ENCODE assay signal across 8 cellular contexts in genomic region chr16:11104168-11105037, GRCh38.
DNase-seq lines count a peak whose midpoint lies in the region; ATAC-seq and TF ChIP-seq lines count a peak whose summit lies in the region.

No MANE protein-coding gene starts in this region.

- no peaks in the 10 kb centered on the region for H3K79me2 ChIP-seq in Karpas-422 (ENCODE audit: low read length)

- no peak for ATAC-seq in activated T-cell treated with anti-CD3 and anti-CD28 coated beads, Interleukin-2, amount 50 U/mL, for 72 hours (replicated peaks in 1 of 2)
- ATAC-seq in right cardiac atrium: no peak

- H3K23ac ChIP-seq in neuronal stem cell (ENCODE audit: low read depth, low read length, poor library complexity): no peak overlapping the region

- H3K4me1 Mint-ChIP-seq in activated T-cell treated with anti-CD3 and anti-CD28 coated beads, Interleukin-2, amount 50 U/mL, for 72 hours (ENCODE audit: low read depth): peaks cover 79% of the 10 kb centered on the region

- peak overlapping the region; percentile 53 to 82 for H3K4me3 Mint-ChIP-seq in activated T-cell treated with anti-CD3 and anti-CD28 coated beads, Interleukin-2, amount 50 U/mL, for 72 hours

- TF ChIP-seq POLR2A in transverse colon (IDR thresholded peaks at IDR 0.05): no peak

- H3K4me3 ChIP-seq in Karpas-422 (ENCODE audit: low read length) (peak overlapping the region; percentile 5; the same call in 1 of the 2 replicates), right cardiac atrium (ENCODE audit: low read length) (no peak overlapping the region), transverse colon (no peak overlapping the region), neuronal stem cell (ENCODE audit: low read length in 2 of 2) (no peak overlapping the region)

- H3K4me1 ChIP-seq in Karpas-422 (ENCODE audit: low read length) (peaks cover 16% of the 10 kb centered on the region), right cardiac atrium (ENCODE audit: control insufficient read depth, insufficient read depth, low read length) (peaks cover 22% of the 10 kb centered on the region), transverse colon (peaks cover 11 to 56% (median 32%) of the 10 kb centered on the region in 4 donors), neuronal stem cell (ENCODE audit: control insufficient read depth in 2 of 2, insufficient read depth in 1 of 2, low read depth in 1 of 2, low read length in 2 of 2) (peaks cover 3 to 16% of the 10 kb centered on the region in 2 donors)

- H3K9me3 Mint-ChIP-seq in activated T-cell treated with anti-CD3 and anti-CD28 coated beads, Interleukin-2, amount 50 U/mL, for 72 hours: no peaks in the 10 kb centered on the region

- H3K9me2 ChIP-seq in Karpas-422 (replicated peaks; ENCODE audit: insufficient read depth, low read length): no peaks in the 10 kb centered on the region

- H3K27me3 ChIP-seq in Karpas-422 (ENCODE audit: low read length) (no peaks in the 10 kb centered on the region), right cardiac atrium (ENCODE audit: control insufficient read depth, insufficient read depth) (no peaks in the 10 kb centered on the region), transverse colon (no peaks in the 10 kb centered on the region), neuronal stem cell (ENCODE audit: control insufficient read depth in 3 of 3, insufficient read depth in 3 of 3, low read depth in 1 of 3, low read length in 3 of 3) (no peaks in the 10 kb centered on the region)

- H3K36me3 Mint-ChIP-seq in activated T-cell treated with anti-CD3 and anti-CD28 coated beads, Interleukin-2, amount 50 U/mL, for 72 hours (ENCODE audit: insufficient read depth in 2 of 2): peaks cover 3 to 5% of the 10 kb centered on the region in 2 donors

- H3K14ac ChIP-seq in neuronal stem cell (ENCODE audit: low read length): no peak overlapping the region

- 0 out of 2 replicates have a peak, but pooled peaks cover 8% of the 10 kb centered on the region for H4K20me1 ChIP-seq in Karpas-422 (ENCODE audit: insufficient read depth, low read depth, low read length)

- in situ Hi-C loops in transverse colon (cut with MboI; ENCODE audit: low pct_ligation_motif_present in 1 of 4, low pct_unique_long_range_greater_than_20kb in 1 of 4, low sequenced_read_pairs in 3 of 4): no loop called here

- no peak overlapping the region for H2AFZ ChIP-seq in Karpas-422 (ENCODE audit: low read length)
- H2AFZ ChIP-seq in neuronal stem cell (ENCODE audit: low read length): no peak overlapping the region

- H3K18ac ChIP-seq in neuronal stem cell (ENCODE audit: low read length): no peak overlapping the region

- H3K9ac ChIP-seq in Karpas-422 (ENCODE audit: low read length) (no peak overlapping the region), neuronal stem cell (ENCODE audit: low read depth, low read length, poor library complexity) (no peak overlapping the region)

- no peak overlapping the region for H2AK5ac ChIP-seq in neuronal stem cell (ENCODE audit: low read depth, low read length)

- no peak overlapping the region for H4K8ac ChIP-seq in neuronal stem cell (ENCODE audit: low read depth, low read length)

- no peaks in the 10 kb centered on the region for H3K27me3 Mint-ChIP-seq in activated T-cell treated with anti-CD3 and anti-CD28 coated beads, Interleukin-2, amount 50 U/mL, for 72 hours (ENCODE audit: low read depth)

- no peak for TF ChIP-seq EP300 in transverse colon (IDR thresholded peaks at IDR 0.05; ENCODE audit: low read depth)

- H3K4me2 ChIP-seq in Karpas-422 (ENCODE audit: low read depth, low read length, poor library complexity, severe bottlenecking) (peak overlapping the region; percentile 46), neuronal stem cell (ENCODE audit: insufficient read depth, low read length, poor library complexity, severe bottlenecking) (no peak overlapping the region)

- H2BK120ac ChIP-seq in neuronal stem cell (ENCODE audit: low read depth, low read length): no peak overlapping the region

- no peak overlapping the region for H2BK12ac ChIP-seq in neuronal stem cell (ENCODE audit: low read length)

- H3K27ac Mint-ChIP-seq in activated T-cell treated with anti-CD3 and anti-CD28 coated beads, Interleukin-2, amount 50 U/mL, for 72 hours: peak overlapping the region; percentile 91

- 44% methylated on average over 4 of the region's 4 CpGs for WGBS in right cardiac atrium
- WGBS in transverse colon (ENCODE audit: low coverage in 1 of 2), 2 donors: 78 to 90% methylated on average over 2 to 4 of the region's 4 CpGs
- WGBS in neuronal stem cell (ENCODE audit: extremely low coverage in 2 of 2, insufficient read length in 2 of 2, insufficient replicate concordance in 1 of 2), 2 donors: no CpG with 5 or more reads among the region's 4 CpGs

- no peak overlapping the region for H2BK5ac ChIP-seq in neuronal stem cell (ENCODE audit: low read length)

- no peaks in the 10 kb centered on the region for H3K79me1 ChIP-seq in neuronal stem cell (ENCODE audit: low read depth, low read length)

- H3K36me3 ChIP-seq in Karpas-422 (ENCODE audit: insufficient read depth, low read length): no peaks in the 10 kb centered on the region
- no peaks in the 10 kb centered on the region for H3K36me3 ChIP-seq in transverse colon
- no peaks in the 10 kb centered on the region for H3K36me3 ChIP-seq in neuronal stem cell (replicated peaks in 1 of 2; ENCODE audit: control insufficient read depth in 2 of 2, insufficient read depth in 2 of 2, low read length in 2 of 2)

- no peak overlapping the region for H3K4ac ChIP-seq in neuronal stem cell (ENCODE audit: low read length)

- H2BK15ac ChIP-seq in neuronal stem cell (ENCODE audit: low read length): no peak overlapping the region

- intact Hi-C loops in right cardiac atrium (cut with DNase I): loop anchor here (5.0 to 10.0 kb wide), 3 partner anchors 130 to 153 kb away; partner anchors contain the start of gene SOCS1 (in 4 of the 4)
- intact Hi-C loops in transverse colon (cut with DNase I; ENCODE audit: low total_unique reads): loop anchor here (5.0 kb wide), 1 partner anchor 1597 kb away; no protein-coding TSS in a partner anchor

- H3K9me3 ChIP-seq in Karpas-422 (ENCODE audit: low read length) (no peaks in the 10 kb centered on the region), right cardiac atrium (ENCODE audit: control insufficient read depth, low read length) (no peaks in the 10 kb centered on the region), transverse colon (no peaks in the 10 kb centered on the region), neuronal stem cell (replicated peaks in 1 of 2; ENCODE audit: control insufficient read depth in 2 of 2, insufficient read depth in 1 of 2, low read depth in 1 of 2, low read length in 2 of 2) (no peaks in the 10 kb centered on the region)

- no peak overlapping the region for H3K27ac ChIP-seq in Karpas-422 (ENCODE audit: low read length)
- H3K27ac ChIP-seq in right cardiac atrium (ENCODE audit: low read length): peak overlapping the region; percentile 84
- peak overlapping the region; percentile 9 to 64 (median 36) for H3K27ac ChIP-seq in transverse colon
- no peak overlapping the region for H3K27ac ChIP-seq in neuronal stem cell (replicated peaks; ENCODE audit: low read length)

- no peak for TF ChIP-seq CTCF in transverse colon (IDR thresholded peaks at IDR 0.05)

- no peak overlapping the region for H4K91ac ChIP-seq in neuronal stem cell (ENCODE audit: low read depth, low read length, poor library complexity)

- no peak for DNase-seq in activated T-cell treated with anti-CD3 and anti-CD28 coated beads, Interleukin-2, amount 50 U/mL, for 72 hours
- no peak for DNase-seq in activated T-cell treated with anti-CD3 and anti-CD28 coated beads, Interleukin-2, amount 50 U/mL, for 1 hour
- DNase-seq in Karpas-422 (no peak), right cardiac atrium (no peak), transverse colon (no peak), neuronal stem cell (ENCODE audit: low spot score) (no peak), NCI-H526 (lab: John Stamatoyannopoulos, UW) (no peak)
- DNase-seq in stimulated activated CD4-positive, alpha-beta T cell treated with anti-CD3 and anti-CD28 coated beads, Interleukin-12 subunit alpha, Interleukin-12 subunit beta, amount 100 ng/mL, for 4 hours: no peak

Comparison
In these comparisons a context has a peak if more than half of its experiments do, and no peak if none do; other contexts are left out.
1. H3K27ac ChIP-seq: peak in right cardiac atrium (single experiment) and transverse colon (4 of 4); none in Karpas-422 (single experiment) and neuronal stem cell (single experiment).